Comparison of ENCODE assay signal across 1 cellular context in genomic region chr1:25517476-25518394, GRCh38.
TF ChIP-seq lines count a peak whose summit lies in the region.

No MANE protein-coding gene starts in this region.

TF ChIP-seq in H1, 55 proteins besides CTCF, POLR2A, EP300 and RAD21:
- TF ChIP-seq CHD2 (IDR thresholded peaks at IDR 0.05; ENCODE audit: low read length), result no peak
- TF ChIP-seq E2F6 (IDR thresholded peaks at IDR 0.05), result 0 out of 2 replicates have a peak, but pooled peaks have one; percentile 9
- no peak for TF ChIP-seq SP1 (IDR thresholded peaks at IDR 0.05; ENCODE audit: low read depth, low read length)
- TF ChIP-seq JUND (IDR thresholded peaks at IDR 0.05; ENCODE audit: low read length), result no peak
- TF ChIP-seq, protein P1, sequence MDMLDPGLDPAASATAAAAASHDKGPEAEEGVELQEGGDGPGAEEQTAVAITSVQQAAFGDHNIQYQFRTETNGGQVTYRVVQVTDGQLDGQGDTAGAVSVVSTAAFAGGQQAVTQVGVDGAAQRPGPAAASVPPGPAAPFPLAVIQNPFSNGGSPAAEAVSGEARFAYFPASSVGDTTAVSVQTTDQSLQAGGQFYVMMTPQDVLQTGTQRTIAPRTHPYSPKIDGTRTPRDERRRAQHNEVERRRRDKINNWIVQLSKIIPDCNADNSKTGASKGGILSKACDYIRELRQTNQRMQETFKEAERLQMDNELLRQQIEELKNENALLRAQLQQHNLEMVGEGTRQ (IDR thresholded peaks at IDR 0.05; ENCODE audit: low read length), result peak; percentile 6; the same call in 1 of the 2 replicates
- TF ChIP-seq, protein P2, sequence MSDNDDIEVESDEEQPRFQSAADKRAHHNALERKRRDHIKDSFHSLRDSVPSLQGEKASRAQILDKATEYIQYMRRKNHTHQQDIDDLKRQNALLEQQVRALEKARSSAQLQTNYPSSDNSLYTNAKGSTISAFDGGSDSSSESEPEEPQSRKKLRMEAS (IDR thresholded peaks at IDR 0.05), result peak; percentile 84
